In genomic region chr3:23162939-23163338, GRCh38 we compare ENCODE assay signal across 10 cellular contexts.
A peak's percentile ranks its signal among the peaks of the same experiment; 100 is the strongest.
DNase-seq lines count a peak whose midpoint lies in the region; ATAC-seq and TF ChIP-seq lines count a peak whose summit lies in the region.
"Had no signal": no experiment of that assay in that cellular context is flagged by ENCODE, and none has a peak within 500 bp of the region (broad histone marks: within the 10 kb centered on the region; RNA-seq: fewer than 3 reads in every experiment).

No MANE protein-coding gene starts in this region.

- DNase-seq in DMS53 (lab: John Stamatoyannopoulos, UW) (peak; percentile 46), DMS79 (lab: John Stamatoyannopoulos, UW) (no peak), NCI-H1436 treated with DMSO at 0.1 percent for 48 hours (lab: John Stamatoyannopoulos, UW) (no peak), activated T-cell treated with anti-CD3 and anti-CD28 coated beads for 4 hours (no peak)
- no peak for DNase-seq in stimulated activated naive CD4-positive, alpha-beta T cell treated with Interleukin-2 at 50 U/mL for 16 hours (lab: John Stamatoyannopoulos, UW)
- DNase-seq: KBM-7 had no signal

- 0 out of 2 replicates have a peak overlapping the region, but pooled peaks have one; percentile 12 for H2AFZ ChIP-seq in KMS-11 (ENCODE audit: low read depth)

- no peaks in the 10 kb centered on the region for H3K36me3 ChIP-seq in KMS-11 (ENCODE audit: insufficient read depth)

- no peaks in the 10 kb centered on the region for H4K20me1 ChIP-seq in KMS-11 (ENCODE audit: insufficient read depth)

- no peak for TF ChIP-seq CTCF in KMS-11 (conservative IDR thresholded peaks at IDR 0.05; ENCODE audit: low read depth, low read length)

- no peaks in the 10 kb centered on the region for H3K79me2 ChIP-seq in KMS-11 (ENCODE audit: insufficient read depth, low read depth)

- no peaks in the 10 kb centered on the region for H3K27me3 ChIP-seq in KMS-11 (ENCODE audit: insufficient read depth, low read depth)

- H3K9ac ChIP-seq in KMS-11, result no peak overlapping the region; the same call in 1 of the 2 replicates

- peak overlapping the region; percentile 49 for H3K4me3 ChIP-seq in KMS-11 (IDR thresholded peaks at IDR 0.05; ENCODE audit: insufficient read depth, low read depth, low read length)

- H3K4me1 ChIP-seq in KMS-11 (ENCODE audit: low read depth, poor library complexity, severe bottlenecking), result peaks cover 53% of the 10 kb centered on the region

- H3K27ac ChIP-seq in KMS-11, result peak overlapping the region; percentile 58; the same call in 1 of the 2 replicates
- H3K27ac ChIP-seq: epithelial cell of prostate had no signal

- peak overlapping the region; percentile 54; the same call in 1 of the 2 replicates for H3K4me2 ChIP-seq in KMS-11

- ATAC-seq in GM19328 (IDR thresholded peaks at IDR 0.05; ENCODE audit: unreplicated experiment) (peak; percentile 54), HG02870 (IDR thresholded peaks at IDR 0.05; ENCODE audit: unreplicated experiment) (peak; percentile 47)
